ENCODE assay signal across 8 cellular contexts in the genomic region with DNA sequence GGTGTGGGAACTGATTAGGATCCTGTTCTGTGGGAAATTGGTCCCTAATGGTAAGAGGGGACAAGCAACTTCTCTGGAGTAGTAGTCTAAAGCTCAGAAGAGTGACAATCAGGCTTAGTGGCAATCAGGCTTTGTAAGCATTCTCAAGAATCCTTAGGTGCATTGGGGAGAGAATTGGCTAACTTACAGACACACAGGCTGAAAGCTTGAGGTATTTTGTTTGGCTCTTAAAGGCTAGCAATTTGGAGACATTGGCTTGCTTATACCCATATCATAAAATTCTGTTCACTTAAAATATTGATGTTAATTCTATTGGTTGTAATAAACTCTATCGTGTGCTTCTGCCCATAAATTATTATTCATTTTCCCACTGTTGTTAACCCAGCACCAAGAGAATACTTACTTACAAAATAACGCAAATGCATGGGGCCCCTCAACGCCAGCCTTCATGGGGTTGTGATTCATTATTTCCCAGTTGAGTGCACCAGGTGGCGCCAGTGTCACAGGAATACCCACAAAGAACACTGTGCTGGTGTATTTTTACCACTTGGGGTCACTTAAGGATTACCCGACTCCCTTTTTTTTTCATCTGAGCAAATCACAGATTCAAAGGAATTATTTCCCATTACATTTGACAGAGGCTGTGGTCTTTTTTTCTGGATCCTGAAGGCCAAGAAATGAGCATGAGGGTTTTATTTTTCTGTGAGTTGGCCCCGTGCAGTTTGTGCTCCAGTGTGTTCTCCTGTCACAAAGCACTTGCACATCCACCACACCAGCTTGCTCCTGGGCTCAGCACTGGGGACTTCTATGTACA. TPM values are rescaled to one million over a fixed set of nuclear protein-coding genes. Genes with fewer than 3 reads are reported as not detected.
DNase-seq lines count a peak whose midpoint lies in the region; ATAC-seq and TF ChIP-seq lines count a peak whose summit lies in the region.

No MANE protein-coding gene starts in this region.

- ATAC-seq in HG02623 (IDR thresholded peaks at IDR 0.05; ENCODE audit: unreplicated experiment) (peak; percentile 78), left lobe of liver (peak; percentile 88)

- DNase-seq in NCI-H1092 (lab: John Stamatoyannopoulos, UW) (peak; percentile 28), cerebellar cortex (ENCODE audit: low spot score) (peak; percentile 85), left lobe of liver (ENCODE audit: low spot score) (peak; percentile 66)
- peak; percentile 28 to 40 for DNase-seq in stimulated activated CD4-positive, alpha-beta T cell treated with anti-CD3 and anti-CD28 coated beads, Interleukin-4, amount 100 ng/mL, for 48 hours (ENCODE audit: low read depth in 2 of 2)

- TF ChIP-seq CTCF in 22Rv1 (IDR thresholded peaks at IDR 0.05) (peak; percentile 82), GM12874 (IDR thresholded peaks at IDR 0.05; ENCODE audit: insufficient read depth, low read depth, low read length) (peak; percentile 70), VCaP (conservative IDR thresholded peaks at IDR 0.05) (peak; percentile 83)

- H3K27ac ChIP-seq in 22Rv1 = no peak overlapping the region
- H3K27ac ChIP-seq in VCaP = no peak overlapping the region

RNA-seq across cellular contexts. Expression of a gene that starts 45.5 kb away (rescaled TPM):
- 33.0 TPM for total RNA-seq in left lobe of liver

Comparison
In these comparisons a context has a peak if more than half of its experiments do, and no peak if none do; other contexts are left out.
1. DNase-seq: peak in every context shown above with its lines; median percentile 85 in cerebellar cortex; 66 in left lobe of liver; 34 in stimulated activated CD4-positive, alpha-beta T cell treated with anti-CD3 and anti-CD28 coated beads, Interleukin-4, amount 100 ng/mL, for 48 hours; 28 in NCI-H1092.